ENCODE assay signal across 17 cellular contexts in genomic region chr9:129686736-129687135, GRCh38. TPM values are rescaled to one million over a fixed set of nuclear protein-coding genes. Genes with fewer than 3 reads are reported as not detected.
DNase-seq lines count a peak whose midpoint lies in the region; ATAC-seq and TF ChIP-seq lines count a peak whose summit lies in the region.
"Had no signal": no experiment of that assay in that cellular context is flagged by ENCODE, and none has a peak within 500 bp of the region (broad histone marks: within the 10 kb centered on the region; RNA-seq: fewer than 3 reads in every experiment).

No MANE protein-coding gene starts in this region.

- no peak overlapping the region for H3K4ac ChIP-seq in neuronal stem cell (ENCODE audit: low read length)

- H2AFZ ChIP-seq in PC-3 (ENCODE audit: low read length) = no peak overlapping the region
- H2AFZ ChIP-seq in neuronal stem cell (ENCODE audit: low read length) = no peak overlapping the region

- intact Hi-C loops in right cardiac atrium (cut with DNase I) = no loop called here
- intact Hi-C loops in PC-3 (cut with micrococcal nuclease) = loop anchor here (1.0 kb wide), 1 partner anchor 44 kb away; the partner anchor contains the start of gene ASB6

- BruUV-seq in PC-3 (replicated peaks; lab: Mats Ljungman, UMichigan) = no TSS peak

- DNase-seq in right cardiac atrium (peak in 2 of 3 donors; percentile 15 to 21), right atrium auricular region (ENCODE audit: low spot score) (no peak), PC-3 (no peak), neuronal stem cell (ENCODE audit: low spot score) (no peak), NCI-H2107 (lab: John Stamatoyannopoulos, UW) (no peak)
- DNase-seq: CD4-positive, alpha-beta memory T cell; DMS153; DMS79; GDM1; H9; KBM-7 had no signal

- peak overlapping the region; percentile 5 for H3K23ac ChIP-seq in neuronal stem cell (ENCODE audit: low read depth, low read length, poor library complexity)

- CTCF ChIA-PET in PC-3 (lab: Charles Lee) = no interaction called here

- H2BK15ac ChIP-seq in neuronal stem cell (ENCODE audit: low read length) = no peak overlapping the region

- H3F3A ChIP-seq in PC-3 (ENCODE audit: low read length, unreplicated experiment) = no peaks in the 10 kb centered on the region

- ATAC-seq in right cardiac atrium = no peak
- ATAC-seq in PC-3 = no peak
- no peak for ATAC-seq in HG03565 (IDR thresholded peaks at IDR 0.05; ENCODE audit: unreplicated experiment)
- no peak for ATAC-seq in GM19395 (IDR thresholded peaks at IDR 0.05; ENCODE audit: unreplicated experiment)

- peak overlapping the region; percentile 25; the same call in 1 of the 2 replicates for H3K4me2 ChIP-seq in PC-3 (ENCODE audit: low read length)
- H3K4me2 ChIP-seq in neuronal stem cell (ENCODE audit: insufficient read depth, low read length, poor library complexity, severe bottlenecking) = no peak overlapping the region
- H3K4me2 ChIP-seq: BLaER1 had no signal

- H3K4me1 ChIP-seq in right cardiac atrium (ENCODE audit: control insufficient read depth, insufficient read depth, low read length) (no peaks in the 10 kb centered on the region), right atrium auricular region (no peaks in the 10 kb centered on the region), PC-3 (ENCODE audit: insufficient read depth, low read length) (peaks cover 27% of the 10 kb centered on the region), neuronal stem cell (ENCODE audit: control insufficient read depth in 2 of 2, insufficient read depth in 1 of 2, low read depth in 1 of 2, low read length in 2 of 2) (no peaks in the 10 kb centered on the region)
- H3K4me1 ChIP-seq: BLaER1 had no signal

- no peak overlapping the region for H2BK120ac ChIP-seq in neuronal stem cell (ENCODE audit: low read depth, low read length)

- H3K18ac ChIP-seq in neuronal stem cell (ENCODE audit: low read length) = no peak overlapping the region

- no peaks in the 10 kb centered on the region for H3K79me2 ChIP-seq in PC-3 (ENCODE audit: low read length)

- H3K27ac ChIP-seq in right cardiac atrium (ENCODE audit: low read length) (no peak overlapping the region), right atrium auricular region (no peak overlapping the region), PC-3 (ENCODE audit: low read length) (no peak overlapping the region), neuronal stem cell (replicated peaks; ENCODE audit: low read length) (no peak overlapping the region)
- H3K27ac ChIP-seq: 22Rv1, BLaER1 had no signal

- POLR2A ChIA-PET in PC-3 (lab: Charles Lee; ENCODE audit: unreplicated experiment) = no interaction called here

- H2BK12ac ChIP-seq in neuronal stem cell (ENCODE audit: low read length) = no peak overlapping the region

- H3K79me1 ChIP-seq in neuronal stem cell (ENCODE audit: low read depth, low read length) = peaks cover 2% of the 10 kb centered on the region

- H4K91ac ChIP-seq in neuronal stem cell (ENCODE audit: low read depth, low read length, poor library complexity) = no peak overlapping the region

- no peaks in the 10 kb centered on the region for H3K9me3 ChIP-seq in right cardiac atrium (ENCODE audit: control insufficient read depth, low read length)
- H3K9me3 ChIP-seq in right atrium auricular region = no peaks in the 10 kb centered on the region
- H3K9me3 ChIP-seq in PC-3 (ENCODE audit: low read length) = no peaks in the 10 kb centered on the region
- H3K9me3 ChIP-seq in neuronal stem cell (replicated peaks in 1 of 2; ENCODE audit: control insufficient read depth in 2 of 2, insufficient read depth in 1 of 2, low read depth in 1 of 2, low read length in 2 of 2) = no peaks in the 10 kb centered on the region
- H3K9me3 ChIP-seq: BLaER1 had no signal

- H3K4me3 ChIP-seq in right cardiac atrium (ENCODE audit: low read length) (no peak overlapping the region), right atrium auricular region (no peak overlapping the region), PC-3 (ENCODE audit: low read length) (no peak overlapping the region), neuronal stem cell (ENCODE audit: low read length in 2 of 2) (no peak overlapping the region)
- H3K4me3 ChIP-seq: BLaER1 had no signal

- H3K9me2 ChIP-seq in PC-3 (replicated peaks; ENCODE audit: low read length) = no peaks in the 10 kb centered on the region

- no peaks in the 10 kb centered on the region for H4K20me1 ChIP-seq in PC-3 (ENCODE audit: low read length)
- H4K20me1 ChIP-seq: BLaER1 had no signal

- TF ChIP-seq CTCF in right atrium auricular region (IDR thresholded peaks at IDR 0.05) (no peak), PC-3 (conservative IDR thresholded peaks at IDR 0.05; ENCODE audit: low read depth, low read length) (no peak)

- H3K27me3 ChIP-seq in right cardiac atrium (ENCODE audit: control insufficient read depth, insufficient read depth) (no peaks in the 10 kb centered on the region), right atrium auricular region (no peaks in the 10 kb centered on the region), PC-3 (ENCODE audit: low read length) (no peaks in the 10 kb centered on the region), neuronal stem cell (ENCODE audit: control insufficient read depth in 3 of 3, insufficient read depth in 3 of 3, low read depth in 1 of 3, low read length in 3 of 3) (peaks cover 0 to 19% (median 0%) of the 10 kb centered on the region in 3 experiments)
- H3K27me3 ChIP-seq: BLaER1 had no signal

- H3K36me3 ChIP-seq in right atrium auricular region = no peaks in the 10 kb centered on the region
- H3K36me3 ChIP-seq in PC-3 (ENCODE audit: low read depth, low read length) = no peaks in the 10 kb centered on the region
- no peaks in the 10 kb centered on the region for H3K36me3 ChIP-seq in neuronal stem cell (replicated peaks in 1 of 2; ENCODE audit: control insufficient read depth in 2 of 2, insufficient read depth in 2 of 2, low read length in 2 of 2)
- H3K36me3 ChIP-seq: BLaER1 had no signal

- WGBS in right cardiac atrium = 61% methylated on average over 9 of the region's 9 CpGs
- WGBS in neuronal stem cell (ENCODE audit: extremely low coverage in 2 of 2, insufficient read length in 2 of 2, insufficient replicate concordance in 1 of 2), 2 donors = no CpG with 5 or more reads among the region's 9 CpGs

- H2BK5ac ChIP-seq in neuronal stem cell (ENCODE audit: low read length) = no peak overlapping the region

- H4K8ac ChIP-seq in neuronal stem cell (ENCODE audit: low read depth, low read length) = no peak overlapping the region

- no peak overlapping the region for H3K9ac ChIP-seq in PC-3 (ENCODE audit: low read length)
- H3K9ac ChIP-seq in neuronal stem cell (ENCODE audit: low read depth, low read length, poor library complexity) = no peak overlapping the region
- H3K9ac ChIP-seq: BLaER1 had no signal

- H3K14ac ChIP-seq in neuronal stem cell (ENCODE audit: low read length) = no peak overlapping the region

- H2AK5ac ChIP-seq in neuronal stem cell (ENCODE audit: low read depth, low read length) = no peak overlapping the region

RNA-seq across cellular contexts. Expression of gene PRRX2, which starts 21.3 kb away (rescaled TPM):
- total RNA-seq in right cardiac atrium = 1 to 10 TPM; 1.8 to 5.7 (median 3.7) TPM
- polyA plus RNA-seq in right cardiac atrium = 2.6 TPM
- 1 to 10 TPM; 1.1 to 6.9 TPM for total RNA-seq in right atrium auricular region
- 0.47 and 1.3 TPM in 2 replicates for total RNA-seq in PC-3 (2014; rRNA removed)
- polyA plus RNA-seq in neuronal stem cell (2013, experiment 1 of 2) = 26.3 TPM
- polyA plus RNA-seq in neuronal stem cell (2013, experiment 2 of 2) = 25.0 TPM
- total RNA-seq: CD4-positive, alpha-beta memory T cell had no signal
- polyA plus RNA-seq: CD14-positive monocyte; CD4-positive, alpha-beta memory T cell; IgD-negative memory B cell had no signal

RNA-seq across cellular contexts. Expression of gene ASB6, which starts 44.8 kb away (rescaled TPM):
- total RNA-seq in right cardiac atrium = 10 to 100 TPM in 3 of 4 donors, 1 to 10 TPM in 1; 9.1 to 10.7 (median 10.2) TPM
- 9.8 TPM for polyA plus RNA-seq in right cardiac atrium
- total RNA-seq in right atrium auricular region = 10 to 100 TPM; 10.2 to 12.6 TPM
- total RNA-seq in PC-3 (2014; rRNA removed) = 19.1 and 20.8 TPM in 2 replicates
- polyA plus RNA-seq in neuronal stem cell (2013, experiment 1 of 2) = 10.1 TPM
- 10.5 TPM for polyA plus RNA-seq in neuronal stem cell (2013, experiment 2 of 2)

Comparison
In these comparisons a context has a peak if more than half of its experiments do, and no peak if none do; other contexts are left out.
1. DNase-seq: peak in right cardiac atrium (2 of 3); none in right atrium auricular region (single experiment), PC-3 (single experiment), neuronal stem cell (single experiment) and NCI-H2107 (single experiment).